In genomic region chr1:42477354-42477753, GRCh38 we compare ENCODE assay signal across 3 cellular contexts. TPM values are rescaled to one million over a fixed set of nuclear protein-coding genes. Genes with fewer than 3 reads are reported as not detected.
"Had no signal": no experiment of that assay in that cellular context is flagged by ENCODE, and none has a peak within 500 bp of the region (broad histone marks: within the 10 kb centered on the region; RNA-seq: fewer than 3 reads in every experiment).

No MANE protein-coding gene starts in this region.

RNA-seq across cellular contexts. Expression of gene ZMYND12, which starts 21.5 kb away (rescaled TPM):
- total RNA-seq: OCI-LY7, PC-3, SJSA1 had no signal
